In genomic region chr5:130216306-130216705, GRCh38 we compare ENCODE assay signal across 24 cellular contexts.
DNase-seq lines count a peak whose midpoint lies in the region; ATAC-seq and TF ChIP-seq lines count a peak whose summit lies in the region.
"Had no signal": no experiment of that assay in that cellular context is flagged by ENCODE, and none has a peak within 500 bp of the region (broad histone marks: within the 10 kb centered on the region; RNA-seq: fewer than 3 reads in every experiment).

No MANE protein-coding gene starts in this region.

- TF ChIP-seq EP300 in SK-N-SH (IDR thresholded peaks at IDR 0.05; ENCODE audit: borderline replicate concordance in 1 of 2, low read depth in 1 of 2, low read length in 1 of 2): no peak

- no peaks in the 10 kb centered on the region for H3K36me3 Mint-ChIP-seq in activated T-cell treated with anti-CD3 and anti-CD28 coated beads, Interleukin-2, amount 50 U/mL, for 4 hours (ENCODE audit: insufficient read depth)
- H3K36me3 Mint-ChIP-seq: CD14-positive monocyte; CD4-positive, alpha-beta memory T cell; CD4-positive, CD25-positive, alpha-beta regulatory T cell; CD8-positive, alpha-beta memory T cell had no signal

- no peaks in the 10 kb centered on the region for H3K27me3 ChIP-seq in adipocyte (replicated peaks; ENCODE audit: control insufficient read depth, insufficient read depth, low read length)
- H3K27me3 ChIP-seq in SK-N-SH (ENCODE audit: insufficient read depth): no peaks in the 10 kb centered on the region
- H3K27me3 ChIP-seq: BE2C, BLaER1 had no signal

- H3K9me3 Mint-ChIP-seq in activated T-cell treated with anti-CD3 and anti-CD28 coated beads, Interleukin-2, amount 50 U/mL, for 4 hours: no peaks in the 10 kb centered on the region
- H3K9me3 Mint-ChIP-seq: CD8-positive, alpha-beta memory T cell had no signal

- no peak for TF ChIP-seq RAD21 in SK-N-SH (IDR thresholded peaks at IDR 0.05; ENCODE audit: low read length)

- H3K4me3 ChIP-seq in adipocyte (ENCODE audit: low read length) (no peak overlapping the region), SK-N-SH (ENCODE audit: low read depth in 2 of 2, low read length in 1 of 2) (no peak overlapping the region)
- H3K4me3 ChIP-seq: BLaER1, GM12878 had no signal

- H3K4me1 ChIP-seq in adipocyte (ENCODE audit: control insufficient read depth, insufficient read depth, low read length): peaks cover 19% of the 10 kb centered on the region
- no peaks in the 10 kb centered on the region for H3K4me1 ChIP-seq in SK-N-SH (ENCODE audit: control insufficient read depth in 1 of 2, insufficient read depth in 2 of 2, low read depth in 1 of 2, low read length in 1 of 2)
- H3K4me1 ChIP-seq: BE2C, BLaER1 had no signal

- no peak overlapping the region for H2AFZ ChIP-seq in SK-N-SH (ENCODE audit: low read depth)

- DNase-seq in adipocyte (ENCODE audit: low read depth): peak; percentile 46
- DNase-seq in fibroblast of gingiva (ENCODE audit: low read depth): peak; percentile 71
- DNase-seq in sciatic nerve (ENCODE audit: low spot score): no peak
- no peak for DNase-seq in stimulated activated naive CD4-positive, alpha-beta T cell (lab: John Stamatoyannopoulos, UW)
- no peak for DNase-seq in activated T-cell treated with anti-CD3 and anti-CD28 coated beads, Interleukin-2, amount 50 U/mL, for 4 hours
- no peak for DNase-seq in SK-N-SH
- DNase-seq: 8988T; ACHN; BE2C; C1 segment of cervical spinal cord; CD4-positive, alpha-beta memory T cell; CD4-positive, CD25-positive, alpha-beta regulatory T cell; CD8-positive, alpha-beta memory T cell; COR-L47; DMS 273 treated with DMSO at 0.1 percent for 48 hours; DMS153; DMS53; DMS79; DND-41; EL; GDM1 had no signal

- POLR2A ChIA-PET in SK-N-SH (lab: Yijun Ruan, JAX): no interaction called here

- H3F3A ChIP-seq in SK-N-SH (replicated peaks; ENCODE audit: insufficient read depth): no peaks in the 10 kb centered on the region

- H4K20me1 ChIP-seq in SK-N-SH (ENCODE audit: insufficient read depth): no peaks in the 10 kb centered on the region
- H4K20me1 ChIP-seq: BLaER1 had no signal

- CTCF ChIA-PET in SK-N-SH (lab: Yijun Ruan, JAX): no interaction called here

- ATAC-seq in sciatic nerve: peak; percentile 48
- no peak for ATAC-seq in activated T-cell treated with anti-CD3 and anti-CD28 coated beads, Interleukin-2, amount 50 U/mL, for 4 hours
- ATAC-seq: GM12878 had no signal

- no peak overlapping the region for H3K27ac ChIP-seq in SK-N-SH (ENCODE audit: low read depth in 2 of 2, low read length in 1 of 2)
- H3K27ac ChIP-seq: BLaER1 had no signal

- 0% methylated on average over 1 of the region's 1 CpG for WGBS in SK-N-SH (ENCODE audit: low lambda C conversion rate)

- no peaks in the 10 kb centered on the region for H3K9me3 ChIP-seq in adipocyte (ENCODE audit: control insufficient read depth, low read length)
- H3K9me3 ChIP-seq in SK-N-SH: no peaks in the 10 kb centered on the region
- H3K9me3 ChIP-seq: BE2C, BLaER1 had no signal

- H3K9ac ChIP-seq in adipocyte (ENCODE audit: low read length): no peak overlapping the region
- H3K9ac ChIP-seq in SK-N-SH: no peak overlapping the region
- H3K9ac ChIP-seq: BLaER1 had no signal

- no peaks in the 10 kb centered on the region for H3K4me1 Mint-ChIP-seq in activated T-cell treated with anti-CD3 and anti-CD28 coated beads, Interleukin-2, amount 50 U/mL, for 4 hours (ENCODE audit: low read depth)
- H3K4me1 Mint-ChIP-seq: CD14-positive monocyte; CD4-positive, alpha-beta memory T cell; CD4-positive, CD25-positive, alpha-beta regulatory T cell; CD8-positive, alpha-beta memory T cell had no signal

- H3K36me3 ChIP-seq in adipocyte (ENCODE audit: control insufficient read depth, insufficient read depth, low read length, severe bottlenecking) (no peaks in the 10 kb centered on the region), SK-N-SH (replicated peaks in 1 of 2; ENCODE audit: control insufficient read depth in 1 of 2, insufficient read depth in 2 of 2, low read length in 1 of 2) (no peaks in the 10 kb centered on the region)
- H3K36me3 ChIP-seq: BE2C, BLaER1 had no signal

- H3K4me3 Mint-ChIP-seq in activated T-cell treated with anti-CD3 and anti-CD28 coated beads, Interleukin-2, amount 50 U/mL, for 4 hours: no peak overlapping the region
- H3K4me3 Mint-ChIP-seq: CD14-positive monocyte; CD4-positive, alpha-beta memory T cell; CD4-positive, CD25-positive, alpha-beta regulatory T cell; CD8-positive, alpha-beta memory T cell had no signal

- no peak overlapping the region for H3K4me2 ChIP-seq in SK-N-SH
- H3K4me2 ChIP-seq: BLaER1 had no signal

- peaks cover 2% of the 10 kb centered on the region for H3K27me3 Mint-ChIP-seq in activated T-cell treated with anti-CD3 and anti-CD28 coated beads, Interleukin-2, amount 50 U/mL, for 4 hours (ENCODE audit: low read depth)
- H3K27me3 Mint-ChIP-seq: CD4-positive, CD25-positive, alpha-beta regulatory T cell had no signal

- H3K79me2 ChIP-seq in SK-N-SH (ENCODE audit: insufficient read depth): no peaks in the 10 kb centered on the region

- no peaks in the 10 kb centered on the region for H3K9me2 ChIP-seq in SK-N-SH

- intact Hi-C loops in sciatic nerve (cut with DNase I): no loop called here

- TF ChIP-seq CTCF in SK-N-SH (IDR thresholded peaks at IDR 0.05): no peak

TF ChIP-seq in SK-N-SH, 30 proteins besides CTCF, POLR2A, EP300 and RAD21:
- TF ChIP-seq POLR2AphosphoS5 (IDR thresholded peaks at IDR 0.05; ENCODE audit: low read depth, low read length) (no peak), TEAD4 (IDR thresholded peaks at IDR 0.05; ENCODE audit: borderline replicate concordance, insufficient read depth) (no peak)
TF ChIP-seq in SK-N-SH: peak in this region for 0.

Comparison
In these comparisons a context has a peak if more than half of its experiments do, and no peak if none do; other contexts are left out.
1. DNase-seq: peak in adipocyte (single experiment) and fibroblast of gingiva (single experiment); none in sciatic nerve (single experiment), stimulated activated naive CD4-positive, alpha-beta T cell (0 of 6), activated T-cell treated with anti-CD3 and anti-CD28 coated beads, Interleukin-2, amount 50 U/mL, for 4 hours (single experiment) and SK-N-SH (single experiment).